ENCODE assay signal across 8 cellular contexts in genomic region chr17:60526726-60527125, GRCh38. TPM values are rescaled to one million over a fixed set of nuclear protein-coding genes. Genes with fewer than 3 reads are reported as not detected.
DNase-seq lines count a peak whose midpoint lies in the region; ATAC-seq and TF ChIP-seq lines count a peak whose summit lies in the region.

No MANE protein-coding gene starts in this region.

- peak overlapping the region; percentile 84 for H3K9ac ChIP-seq in KMS-11

- peaks cover 50% of the 10 kb centered on the region for H3K79me2 ChIP-seq in KMS-11 (ENCODE audit: insufficient read depth, low read depth)

- peak overlapping the region; percentile 86 for H2AFZ ChIP-seq in KMS-11 (ENCODE audit: low read depth)

- H3K27me3 ChIP-seq in BE2C (no peaks in the 10 kb centered on the region), KMS-11 (ENCODE audit: insufficient read depth, low read depth) (no peaks in the 10 kb centered on the region)

- H4K20me1 ChIP-seq in KMS-11 (ENCODE audit: insufficient read depth) = no peaks in the 10 kb centered on the region

- H3K9me3 Mint-ChIP-seq in naive B cell = no peaks in the 10 kb centered on the region

- H3K27me3 Mint-ChIP-seq in naive B cell = no peaks in the 10 kb centered on the region

- H3K4me1 ChIP-seq in BE2C (no peaks in the 10 kb centered on the region), KMS-11 (ENCODE audit: low read depth, poor library complexity, severe bottlenecking) (peaks cover 18% of the 10 kb centered on the region)

- ATAC-seq in naive B cell (ENCODE audit: low read depth in 2 of 2) = no peak
- ATAC-seq in GM21737 (IDR thresholded peaks at IDR 0.05; ENCODE audit: unreplicated experiment) = no peak
- ATAC-seq in HG02571 (IDR thresholded peaks at IDR 0.05; ENCODE audit: unreplicated experiment) = no peak

- H3K4me3 Mint-ChIP-seq in naive B cell = peak overlapping the region; percentile 95 to 100 (median 98)

- peak overlapping the region; percentile 79 for H3K4me2 ChIP-seq in KMS-11

- peak overlapping the region in 5 of 6 donors; percentile 98 to 99 (median 99) for H3K27ac Mint-ChIP-seq in naive B cell

- no peaks in the 10 kb centered on the region for H3K36me3 Mint-ChIP-seq in naive B cell

- H3K9me3 ChIP-seq in BE2C = no peaks in the 10 kb centered on the region

- H3K27ac ChIP-seq in KMS-11 = peak overlapping the region; percentile 78; the same call in 1 of the 2 replicates

- H3K36me3 ChIP-seq in BE2C (peaks cover 3% of the 10 kb centered on the region; the same call in 1 of the 2 replicates), KMS-11 (ENCODE audit: insufficient read depth) (no peaks in the 10 kb centered on the region)

- H3K4me3 ChIP-seq in BE2C (ENCODE audit: low read depth, low read length) (peak overlapping the region; percentile 99), KMS-11 (IDR thresholded peaks at IDR 0.05; ENCODE audit: insufficient read depth, low read depth, low read length) (no peak overlapping the region)

- DNase-seq in BE2C (no peak), dedifferentiated amniotic fluid mesenchymal stem cell (ENCODE audit: extremely low spot score) (peak; percentile 38), naive B cell (no peak), GDM1 (lab: John Stamatoyannopoulos, UW) (no peak), DMS153 treated with DMSO at 0.1 percent for 48 hours (lab: John Stamatoyannopoulos, UW; ENCODE audit: unreplicated experiment) (no peak)

- H3K4me1 Mint-ChIP-seq in naive B cell = peaks cover 22 to 49% (median 44%) of the 10 kb centered on the region in 3 donors

- no peak for TF ChIP-seq CTCF in BE2C (IDR thresholded peaks at IDR 0.05; ENCODE audit: low read depth, low read length)
- no peak for TF ChIP-seq CTCF in KMS-11 (conservative IDR thresholded peaks at IDR 0.05; ENCODE audit: low read depth, low read length)

RNA-seq across cellular contexts. Expression of gene APPBP2, which starts 0.7 kb away (rescaled TPM):
- 17.1 TPM for polyA plus RNA-seq in BE2C (2012; ENCODE audit: insufficient read depth, insufficient read length, low read depth)
- polyA plus RNA-seq in naive B cell (ENCODE audit: low read depth in 6 of 6) = 10 to 100 TPM; 17.1 to 31.5 (median 27.3) TPM
